30 cellular contexts compared by ENCODE assay signal in genomic region chr4:189917161-189917891, GRCh38. TPM values are rescaled to one million over a fixed set of nuclear protein-coding genes. Genes with fewer than 3 reads are reported as not detected.
DNase-seq lines count a peak whose midpoint lies in the region.
"Had no signal": no experiment of that assay in that cellular context is flagged by ENCODE, and none has a peak within 500 bp of the region (broad histone marks: within the 10 kb centered on the region; RNA-seq: fewer than 3 reads in every experiment).

No MANE protein-coding gene starts in this region.

- H3K36me3 ChIP-seq in neuronal stem cell (replicated peaks in 1 of 2; ENCODE audit: control insufficient read depth in 2 of 2, insufficient read depth in 2 of 2, low read length in 2 of 2), result no peaks in the 10 kb centered on the region
- H3K36me3 ChIP-seq: BE2C; BLaER1; BLaER1 treated with 17β-estradiol and CSF1 and Interleukin-3, amounts not matched to agents 10 nM and 100 nM had no signal

- H2BK12ac ChIP-seq in neuronal stem cell (ENCODE audit: low read length), result no peak overlapping the region

- no peak overlapping the region for H2BK120ac ChIP-seq in neuronal stem cell (ENCODE audit: low read depth, low read length)

- H3K23ac ChIP-seq in neuronal stem cell (ENCODE audit: low read depth, low read length, poor library complexity), result no peak overlapping the region

- DNase-seq in activated naive CD4-positive, alpha-beta T cell treated with anti-CD3 and anti-CD28 coated beads, Interleukin-2, amount 10 ng/mL, durations not matched to agents 7 days and 5 days, result no peak
- DNase-seq in neuronal stem cell (ENCODE audit: low spot score) (no peak), C1 segment of cervical spinal cord (lab: John Stamatoyannopoulos, UW) (no peak)
- DNase-seq: 8988T; ACHN; AML-193; BE2C; Caco-2; Calu3; CD4-positive, alpha-beta memory T cell; CD4-positive, alpha-beta T cell; CD4-positive, CD25-positive, alpha-beta regulatory T cell; CD8-positive, alpha-beta memory T cell; CD8-positive, alpha-beta T cell; COR-L47; DMS 273 treated with DMSO at 0.1 percent for 48 hours; DMS153; DMS53; DMS79; DMS79 treated with DMSO at 0.1 percent for 48 hours; DND-41; EL had no signal

- peaks cover 31% of the 10 kb centered on the region for H3K36me3 Mint-ChIP-seq in activated naive CD4-positive, alpha-beta T cell treated with anti-CD3 and anti-CD28 coated beads, Interleukin-2, amount 50 U/mL, for 24 hours
- peaks cover 2% of the 10 kb centered on the region for H3K36me3 Mint-ChIP-seq in activated naive CD4-positive, alpha-beta T cell treated with anti-CD3 and anti-CD28 coated beads, Interleukin-2, amount 10 ng/mL, durations not matched to agents 7 days and 5 days
- H3K36me3 Mint-ChIP-seq: CD14-positive monocyte had no signal

- H3K4ac ChIP-seq in neuronal stem cell (ENCODE audit: low read length), result no peak overlapping the region

- H3K9me3 ChIP-seq in neuronal stem cell (replicated peaks in 1 of 2; ENCODE audit: control insufficient read depth in 2 of 2, insufficient read depth in 1 of 2, low read depth in 1 of 2, low read length in 2 of 2), result no peaks in the 10 kb centered on the region
- H3K9me3 ChIP-seq: A549, BE2C, Caco-2 had no signal

- no peaks in the 10 kb centered on the region for H3K27me3 ChIP-seq in neuronal stem cell (ENCODE audit: control insufficient read depth in 3 of 3, insufficient read depth in 3 of 3, low read depth in 1 of 3, low read length in 3 of 3)
- H3K27me3 ChIP-seq: BE2C; BLaER1; BLaER1 treated with 17β-estradiol and CSF1 and Interleukin-3, amounts not matched to agents 10 nM and 100 nM had no signal

- no peaks in the 10 kb centered on the region for H3K4me1 ChIP-seq in neuronal stem cell (ENCODE audit: control insufficient read depth in 2 of 2, insufficient read depth in 1 of 2, low read depth in 1 of 2, low read length in 2 of 2)
- H3K4me1 ChIP-seq: A549; BE2C; BLaER1; BLaER1 treated with 17β-estradiol and CSF1 and Interleukin-3, amounts not matched to agents 10 nM and 100 nM; Caco-2 had no signal

- WGBS in neuronal stem cell (ENCODE audit: extremely low coverage in 2 of 2, insufficient read length in 2 of 2, insufficient replicate concordance in 1 of 2), 2 donors, result no CpG with 5 or more reads among the region's 23 CpGs

- no peak overlapping the region for H2AK5ac ChIP-seq in neuronal stem cell (ENCODE audit: low read depth, low read length)

- H3K27me3 Mint-ChIP-seq in activated naive CD4-positive, alpha-beta T cell treated with anti-CD3 and anti-CD28 coated beads, Interleukin-2, amount 50 U/mL, for 24 hours, result no peaks in the 10 kb centered on the region
- H3K27me3 Mint-ChIP-seq in activated naive CD4-positive, alpha-beta T cell treated with anti-CD3 and anti-CD28 coated beads, Interleukin-2, amount 10 ng/mL, durations not matched to agents 7 days and 5 days, result no peaks in the 10 kb centered on the region
- H3K27me3 Mint-ChIP-seq: B cell; CD4-positive, alpha-beta memory T cell; CD4-positive, alpha-beta T cell; CD4-positive, CD25-positive, alpha-beta regulatory T cell had no signal

- H2BK15ac ChIP-seq in neuronal stem cell (ENCODE audit: low read length), result no peak overlapping the region

- no peak overlapping the region for H3K4me2 ChIP-seq in neuronal stem cell (ENCODE audit: insufficient read depth, low read length, poor library complexity, severe bottlenecking)
- H3K4me2 ChIP-seq: A549; BLaER1; BLaER1 treated with 17β-estradiol and CSF1 and Interleukin-3, amounts not matched to agents 10 nM and 100 nM had no signal

- H3K27ac Mint-ChIP-seq in activated naive CD4-positive, alpha-beta T cell treated with anti-CD3 and anti-CD28 coated beads, Interleukin-2, amount 50 U/mL, for 24 hours, result peak overlapping the region; percentile 51
- H3K27ac Mint-ChIP-seq in activated naive CD4-positive, alpha-beta T cell treated with anti-CD3 and anti-CD28 coated beads, Interleukin-2, amount 10 ng/mL, durations not matched to agents 7 days and 5 days, result no peak overlapping the region
- H3K27ac Mint-ChIP-seq: B cell; CD14-positive monocyte; CD4-positive, alpha-beta memory T cell; CD4-positive, alpha-beta T cell; CD4-positive, CD25-positive, alpha-beta regulatory T cell; CD8-positive, alpha-beta T cell had no signal

- no peak overlapping the region for H2BK5ac ChIP-seq in neuronal stem cell (ENCODE audit: low read length)

- CTCF ChIA-PET in activated naive CD4-positive, alpha-beta T cell treated with anti-CD3 and anti-CD28 coated beads, Interleukin-2, amount 10 ng/mL, durations not matched to agents 7 days and 5 days (lab: Charles Lee), result interaction anchor here (0.6 kb wide), 1 partner anchor 34 kb away, joined by 3 read pairs; no protein-coding TSS in a partner anchor

- H4K91ac ChIP-seq in neuronal stem cell (ENCODE audit: low read depth, low read length, poor library complexity), result no peak overlapping the region

- no peak overlapping the region for H4K8ac ChIP-seq in neuronal stem cell (ENCODE audit: low read depth, low read length)

- H3K4me3 Mint-ChIP-seq in activated naive CD4-positive, alpha-beta T cell treated with anti-CD3 and anti-CD28 coated beads, Interleukin-2, amount 50 U/mL, for 24 hours, result no peak overlapping the region
- H3K4me3 Mint-ChIP-seq in activated naive CD4-positive, alpha-beta T cell treated with anti-CD3 and anti-CD28 coated beads, Interleukin-2, amount 10 ng/mL, durations not matched to agents 7 days and 5 days, result no peak overlapping the region
- H3K4me3 Mint-ChIP-seq: B cell; CD14-positive monocyte; CD4-positive, alpha-beta memory T cell; CD4-positive, alpha-beta T cell; CD4-positive, CD25-positive, alpha-beta regulatory T cell; CD8-positive, alpha-beta memory T cell; CD8-positive, alpha-beta T cell had no signal

- peaks cover 16% of the 10 kb centered on the region for H3K9me3 Mint-ChIP-seq in activated naive CD4-positive, alpha-beta T cell treated with anti-CD3 and anti-CD28 coated beads, Interleukin-2, amount 50 U/mL, for 24 hours
- H3K9me3 Mint-ChIP-seq in activated naive CD4-positive, alpha-beta T cell treated with anti-CD3 and anti-CD28 coated beads, Interleukin-2, amount 10 ng/mL, durations not matched to agents 7 days and 5 days, result peaks cover 14% of the 10 kb centered on the region

- H3K4me3 ChIP-seq in neuronal stem cell (ENCODE audit: low read length in 2 of 2), result no peak overlapping the region
- H3K4me3 ChIP-seq: A549; BLaER1; BLaER1 treated with 17β-estradiol and CSF1 and Interleukin-3, amounts not matched to agents 10 nM and 100 nM had no signal

- no peak overlapping the region for H2AFZ ChIP-seq in neuronal stem cell (ENCODE audit: low read length)

- H3K18ac ChIP-seq in neuronal stem cell (ENCODE audit: low read length), result no peak overlapping the region

- peak overlapping the region; percentile 38 for H3K14ac ChIP-seq in neuronal stem cell (ENCODE audit: low read length)

- no peak overlapping the region for H3K27ac ChIP-seq in neuronal stem cell (replicated peaks; ENCODE audit: low read length)
- H3K27ac ChIP-seq: 22Rv1; A549; BLaER1; BLaER1 treated with 17β-estradiol and CSF1 and Interleukin-3, amounts not matched to agents 10 nM and 100 nM; C4-2B had no signal

- no peaks in the 10 kb centered on the region for H3K4me1 Mint-ChIP-seq in activated naive CD4-positive, alpha-beta T cell treated with anti-CD3 and anti-CD28 coated beads, Interleukin-2, amount 50 U/mL, for 24 hours
- no peaks in the 10 kb centered on the region for H3K4me1 Mint-ChIP-seq in activated naive CD4-positive, alpha-beta T cell treated with anti-CD3 and anti-CD28 coated beads, Interleukin-2, amount 10 ng/mL, durations not matched to agents 7 days and 5 days
- H3K4me1 Mint-ChIP-seq: B cell; CD14-positive monocyte; CD4-positive, alpha-beta memory T cell; CD4-positive, CD25-positive, alpha-beta regulatory T cell; CD8-positive, alpha-beta memory T cell had no signal

- H3K9ac ChIP-seq in neuronal stem cell (ENCODE audit: low read depth, low read length, poor library complexity), result no peak overlapping the region
- H3K9ac ChIP-seq: BLaER1; BLaER1 treated with 17β-estradiol and CSF1 and Interleukin-3, amounts not matched to agents 10 nM and 100 nM had no signal

- peaks cover 1% of the 10 kb centered on the region for H3K79me1 ChIP-seq in neuronal stem cell (ENCODE audit: low read depth, low read length)

RNA-seq across cellular contexts. Expression of gene FRG1, which starts 23.3 kb away (rescaled TPM):
- polyA plus RNA-seq in neuronal stem cell (2013, experiment 1 of 2), result 139 TPM
- 146 TPM for polyA plus RNA-seq in neuronal stem cell (2013, experiment 2 of 2)
